15 cellular contexts compared by ENCODE assay signal in genomic region chr22:19868333-19868732, GRCh38. TPM values are rescaled to one million over a fixed set of nuclear protein-coding genes. Genes with fewer than 3 reads are reported as not detected.
DNase-seq lines count a peak whose midpoint lies in the region; ATAC-seq, FAIRE-seq and TF ChIP-seq lines count a peak whose summit lies in the region.
"Had no signal": no experiment of that assay in that cellular context is flagged by ENCODE, and none has a peak within 500 bp of the region (broad histone marks: within the 10 kb centered on the region; RNA-seq: fewer than 3 reads in every experiment).

No MANE protein-coding gene starts in this region.

- H3K9me3 Mint-ChIP-seq in natural killer cell treated with Interleukin-12 subunit alpha and Interleukin-12 subunit beta and Interleukin-15 and Interleukin-18, amount 100 ng/mL, for 72 hours = no peaks in the 10 kb centered on the region
- no peaks in the 10 kb centered on the region for H3K9me3 Mint-ChIP-seq in natural killer cell
- no peaks in the 10 kb centered on the region for H3K9me3 Mint-ChIP-seq in WTC11
- H3K9me3 Mint-ChIP-seq: activated CD4-positive, alpha-beta memory T cell treated with anti-CD3 and anti-CD28 coated beads for 36 hours; activated T-cell treated with anti-CD3 and anti-CD28 coated beads, Interleukin-2, amount 50 U/mL, for 4 hours had no signal

- H3K9ac ChIP-seq in keratinocyte (ENCODE audit: control insufficient read depth, extremely low read depth, insufficient read depth, low read length) = no peak overlapping the region

- peak overlapping the region; percentile 33 for H3K27ac ChIP-seq in keratinocyte (ENCODE audit: control insufficient read depth, insufficient read depth, low read length)
- H3K27ac ChIP-seq: gastroesophageal sphincter, thyroid gland had no signal

- ATAC-seq in natural killer cell treated with Interleukin-12 subunit alpha and Interleukin-12 subunit beta and Interleukin-15 and Interleukin-18, amount 100 ng/mL, for 72 hours = no peak
- ATAC-seq in natural killer cell (no peak), WTC11 (no peak), HG03354 (IDR thresholded peaks at IDR 0.05; ENCODE audit: poor library complexity, severe bottlenecking, unreplicated experiment) (no peak)
- ATAC-seq: activated T-cell treated with anti-CD3 and anti-CD28 coated beads, Interleukin-2, amount 50 U/mL, for 4 hours; gastroesophageal sphincter; PC-3 had no signal

- peaks cover 17% of the 10 kb centered on the region for H3K4me1 ChIP-seq in keratinocyte (ENCODE audit: control insufficient read depth, extremely low read depth, insufficient read depth, low read length)
- H3K4me1 ChIP-seq: gastroesophageal sphincter had no signal

- CTCF ChIA-PET in WTC11 (lab: Charles Lee) = interaction anchor here (0.9 to 1.2 kb wide), 3 partner anchors 13 to 68 kb away, joined by 3 read pairs; no protein-coding TSS in a partner anchor

- no peaks in the 10 kb centered on the region for H3K4me1 Mint-ChIP-seq in natural killer cell treated with Interleukin-12 subunit alpha and Interleukin-12 subunit beta and Interleukin-15 and Interleukin-18, amount 100 ng/mL, for 72 hours (ENCODE audit: low read depth in 2 of 2)
- H3K4me1 Mint-ChIP-seq in natural killer cell = no peaks in the 10 kb centered on the region
- H3K4me1 Mint-ChIP-seq in WTC11 = peaks cover 12% of the 10 kb centered on the region

- no peak overlapping the region for H3K4me3 ChIP-seq in keratinocyte (ENCODE audit: control insufficient read depth in 2 of 3, extremely low read depth in 1 of 3, insufficient read depth in 2 of 3, low read depth in 1 of 3, low read length in 3 of 3)
- H3K4me3 ChIP-seq: gastroesophageal sphincter, thyroid gland had no signal

- H3K4me2 ChIP-seq in keratinocyte (ENCODE audit: control insufficient read depth, extremely low read depth, insufficient read depth, low read depth, low read length) = peak overlapping the region; percentile 62

- no peaks in the 10 kb centered on the region for H3K36me3 Mint-ChIP-seq in natural killer cell treated with Interleukin-12 subunit alpha and Interleukin-12 subunit beta and Interleukin-15 and Interleukin-18, amount 100 ng/mL, for 72 hours
- H3K36me3 Mint-ChIP-seq in natural killer cell (no peaks in the 10 kb centered on the region), WTC11 (no peaks in the 10 kb centered on the region)
- H3K36me3 Mint-ChIP-seq: activated CD4-positive, alpha-beta memory T cell treated with anti-CD3 and anti-CD28 coated beads for 36 hours had no signal

- no peaks in the 10 kb centered on the region for H3K27me3 Mint-ChIP-seq in natural killer cell treated with Interleukin-12 subunit alpha and Interleukin-12 subunit beta and Interleukin-15 and Interleukin-18, amount 100 ng/mL, for 72 hours
- no peaks in the 10 kb centered on the region for H3K27me3 Mint-ChIP-seq in natural killer cell (ENCODE audit: low read depth in 2 of 2)
- no peaks in the 10 kb centered on the region for H3K27me3 Mint-ChIP-seq in WTC11 (ENCODE audit: low read depth)
- H3K27me3 Mint-ChIP-seq: activated CD4-positive, alpha-beta memory T cell treated with anti-CD3 and anti-CD28 coated beads for 36 hours had no signal

- no peaks in the 10 kb centered on the region for H3K9me3 ChIP-seq in keratinocyte (ENCODE audit: control insufficient read depth, low read depth, low read length)
- H3K9me3 ChIP-seq: gastroesophageal sphincter, thyroid gland had no signal

- intact Hi-C loops in natural killer cell (cut with micrococcal nuclease) = no loop called here

- no peaks in the 10 kb centered on the region for H3K9me1 ChIP-seq in keratinocyte (ENCODE audit: control insufficient read depth, extremely low read depth, insufficient read depth, low read length)

- H2AFZ ChIP-seq in keratinocyte (ENCODE audit: control insufficient read depth, low read length) = peak overlapping the region; percentile 82

- TF ChIP-seq CTCF in natural killer cell (IDR thresholded peaks at IDR 0.05) (no peak), WTC11 (IDR thresholded peaks at IDR 0.05) (no peak), keratinocyte (optimal IDR thresholded peaks at IDR 0.05 in 1 of 3, IDR thresholded peaks at IDR 0.05 in 1 of 3, conservative IDR thresholded peaks at IDR 0.05 in 1 of 3; ENCODE audit: extremely low read depth in 1 of 3, insufficient read depth in 2 of 3, low read length in 3 of 3) (peak in 2 of 3 experiments; percentile 7 to 15)

- H3K27ac Mint-ChIP-seq in natural killer cell treated with Interleukin-12 subunit alpha and Interleukin-12 subunit beta and Interleukin-15 and Interleukin-18, amount 100 ng/mL, for 72 hours = no peak overlapping the region
- H3K27ac Mint-ChIP-seq in natural killer cell (no peak overlapping the region), WTC11 (no peak overlapping the region)
- H3K27ac Mint-ChIP-seq: activated CD4-positive, alpha-beta memory T cell treated with anti-CD3 and anti-CD28 coated beads for 36 hours had no signal

- POLR2A ChIA-PET in WTC11 (lab: Charles Lee) = no interaction called here

- FAIRE-seq in keratinocyte (lab: Jason Lieb, UNC) = peak; percentile 57

- no peaks in the 10 kb centered on the region for H3K79me2 ChIP-seq in keratinocyte (ENCODE audit: control insufficient read depth, insufficient read depth, low read length)

- no peaks in the 10 kb centered on the region for H3K36me3 ChIP-seq in keratinocyte (ENCODE audit: control insufficient read depth in 2 of 2, extremely low read depth in 1 of 2, insufficient read depth in 2 of 2, low read length in 2 of 2)
- H3K36me3 ChIP-seq: gastroesophageal sphincter, thyroid gland, WERI-Rb-1 had no signal

- H4K20me1 ChIP-seq in keratinocyte (ENCODE audit: control insufficient read depth, extremely low read depth, insufficient read depth, low read length) = no peaks in the 10 kb centered on the region

- H3K4me3 Mint-ChIP-seq in natural killer cell treated with Interleukin-12 subunit alpha and Interleukin-12 subunit beta and Interleukin-15 and Interleukin-18, amount 100 ng/mL, for 72 hours = no peak overlapping the region
- H3K4me3 Mint-ChIP-seq in natural killer cell (no peak overlapping the region), WTC11 (no peak overlapping the region)
- H3K4me3 Mint-ChIP-seq: activated CD4-positive, alpha-beta memory T cell treated with anti-CD3 and anti-CD28 coated beads for 36 hours; activated T-cell treated with anti-CD3 and anti-CD28 coated beads, Interleukin-2, amount 50 U/mL, for 4 hours had no signal

- H3K27me3 ChIP-seq in keratinocyte (ENCODE audit: control insufficient read depth, extremely low read depth, insufficient read depth, low read length) = no peaks in the 10 kb centered on the region
- H3K27me3 ChIP-seq: gastroesophageal sphincter, thyroid gland had no signal

- dilution Hi-C loops in keratinocyte (cut with MboI; ENCODE audit: extremely low pct_ligation_motif_present, low sequenced_read_pairs) = no loop called here

- peak; percentile 13 for DNase-seq in natural killer cell treated with Interleukin-12 subunit alpha and Interleukin-12 subunit beta and Interleukin-15 and Interleukin-18, amount 100 ng/mL, for 72 hours (ENCODE audit: low spot score)
- DNase-seq in natural killer cell = no peak
- DNase-seq in WTC11 (ENCODE audit: low spot score) = peak; percentile 9
- no peak for DNase-seq in keratinocyte (ENCODE audit: low read depth, low spot score)
- DNase-seq in NCI-H187 treated with DMSO at 0.1 percent for 48 hours (lab: John Stamatoyannopoulos, UW) = no peak
- no peak for DNase-seq in NCI-H1436 (lab: John Stamatoyannopoulos, UW)
- DNase-seq: activated CD4-positive, alpha-beta memory T cell treated with anti-CD3 and anti-CD28 coated beads for 36 hours; NCI-H1436 treated with DMSO at 0.1 percent for 48 hours; NCI-H774; PC-3 had no signal

RNA-seq across cellular contexts. Expression of gene GNB1L, which starts 13.7 kb away (rescaled TPM):
- total RNA-seq in natural killer cell treated with Interleukin-12 subunit alpha and Interleukin-12 subunit beta and Interleukin-15 and Interleukin-18, amount 100 ng/mL, for 72 hours = 10 to 100 TPM in 1 of 2 donors, 1 to 10 TPM in 1; 9.7 to 17.9 TPM
- total RNA-seq in natural killer cell = 1 to 10 TPM; 5.1 to 5.3 (median 5.3) TPM
- total RNA-seq in WTC11 (2021) = 18.0 to 21.7 TPM (median 19.4 TPM) in 3 replicates
- polyA plus RNA-seq in keratinocyte = 2.0 to 4.1 TPM (median 2.4 TPM) in 3 replicates
- 5.8 TPM for polyA plus RNA-seq in keratinocyte (2011; ENCODE audit: low read depth)
- 1.2 and 2.9 TPM in 2 replicates for polyA plus RNA-seq in keratinocyte (2011; cell fraction: cytosol; rRNA removed)
- 1.8 and 2.1 TPM in 2 replicates for polyA plus RNA-seq in keratinocyte (2011; cell fraction: nucleus; rRNA removed)
- polyA plus RNA-seq in keratinocyte (2012; ENCODE audit: low replicate concordance) = 7.2 and 8.4 TPM in 2 replicates
- 0.49 to 2.0 TPM (median 1.2 TPM) in 3 replicates for polyA minus RNA-seq in keratinocyte
- polyA minus RNA-seq in keratinocyte (2011; cell fraction: cytosol; rRNA and poly(A)+ RNA removed) = 11.3 TPM
- polyA minus RNA-seq in keratinocyte (2011; cell fraction: nucleus; rRNA and poly(A)+ RNA removed) = 2.2 and 3.4 TPM in 2 replicates

RNA-seq across cellular contexts. Expression of gene RTL10, which starts 13.7 kb away (rescaled TPM):
- 10 to 100 TPM; 11.2 to 26.3 TPM for total RNA-seq in natural killer cell treated with Interleukin-12 subunit alpha and Interleukin-12 subunit beta and Interleukin-15 and Interleukin-18, amount 100 ng/mL, for 72 hours
- total RNA-seq in natural killer cell (10 to 100 TPM in 2 of 3 donors, 1 to 10 TPM in 1; 6.4 to 12.5 (median 11.7) TPM), WTC11 (2021) (19.2 to 21.5 TPM (median 20.6 TPM) in 3 replicates)
- polyA plus RNA-seq in keratinocyte = 12.9 to 23.4 TPM (median 18.2 TPM) in 3 replicates
- 6.1 TPM for polyA plus RNA-seq in keratinocyte (2011; ENCODE audit: low read depth)
- polyA plus RNA-seq in keratinocyte (2011; cell fraction: cytosol; rRNA removed) = 9.3 and 14.5 TPM in 2 replicates
- 32.8 and 44.8 TPM in 2 replicates for polyA plus RNA-seq in keratinocyte (2011; cell fraction: nucleus; rRNA removed)
- polyA plus RNA-seq in keratinocyte (2012; ENCODE audit: low replicate concordance) = 16.5 and 19.8 TPM in 2 replicates
- 26.9 to 120 TPM (median 32.7 TPM) in 3 replicates for polyA minus RNA-seq in keratinocyte
- polyA minus RNA-seq in keratinocyte (2011; cell fraction: cytosol; rRNA and poly(A)+ RNA removed) = 13.6 TPM
- 19.3 and 28.2 TPM in 2 replicates for polyA minus RNA-seq in keratinocyte (2011; cell fraction: nucleus; rRNA and poly(A)+ RNA removed)

Comparison
In these comparisons a context has a peak if more than half of its experiments do, and no peak if none do; other contexts are left out.
1. DNase-seq: peak in natural killer cell treated with Interleukin-12 subunit alpha and Interleukin-12 subunit beta and Interleukin-15 and Interleukin-18, amount 100 ng/mL, for 72 hours (single experiment) and WTC11 (single experiment); none in natural killer cell (single experiment), keratinocyte (single experiment), NCI-H187 treated with DMSO at 0.1 percent for 48 hours (single experiment) and NCI-H1436 (single experiment).
2. CTCF ChIP-seq: peak in keratinocyte (2 of 3); none in natural killer cell (single experiment) and WTC11 (single experiment).